Comparison of ENCODE assay signal across 8 cellular contexts in genomic region chr6:30955367-30956042, GRCh38. TPM values are rescaled to one million over a fixed set of nuclear protein-coding genes. Genes with fewer than 3 reads are reported as not detected.
DNase-seq lines count a peak whose midpoint lies in the region; ATAC-seq and TF ChIP-seq lines count a peak whose summit lies in the region.

No MANE protein-coding gene starts in this region.

- peak overlapping the region; percentile 78 for H3K4me3 Mint-ChIP-seq in activated T-cell treated with anti-CD3 and anti-CD28 coated beads, Interleukin-2, amount 50 U/mL, for 4 hours
- peak overlapping the region; percentile 73 for H3K4me3 Mint-ChIP-seq in neural progenitor cell

- H3K27ac Mint-ChIP-seq in neural progenitor cell, result peak overlapping the region; percentile 72

- DNase-seq in CD1c-positive myeloid dendritic cell (ENCODE audit: extremely low spot score) (peak; percentile 91), H7 (peak; percentile 90), NOMO-1 (lab: John Stamatoyannopoulos, UW; ENCODE audit: unreplicated experiment in 2 of 2) (peak; percentile 53 to 54), fibroblast of the aortic adventitia (ENCODE audit: low read depth) (no peak), neural progenitor cell (ENCODE audit: low spot score) (peak; percentile 86), stomach (peak; percentile 66), cerebellum (ENCODE audit: low spot score) (no peak)
- peak; percentile 59 for DNase-seq in activated T-cell treated with anti-CD3 and anti-CD28 coated beads, Interleukin-2, amount 50 U/mL, for 4 hours

- TF ChIP-seq CTCF in fibroblast of the aortic adventitia (IDR thresholded peaks at IDR 0.05; ENCODE audit: insufficient read depth, low read length) (no peak), neural progenitor cell (IDR thresholded peaks at IDR 0.05) (no peak), stomach (IDR thresholded peaks at IDR 0.05) (no peak)

- H4K20me1 ChIP-seq in neural progenitor cell (ENCODE audit: low read depth), result no peaks in the 10 kb centered on the region

- H3K79me2 ChIP-seq in neural progenitor cell (ENCODE audit: low read depth), result no peaks in the 10 kb centered on the region

- H3K36me3 ChIP-seq in H7 (replicated peaks; ENCODE audit: control insufficient read depth, insufficient read depth, low read length) (no peaks in the 10 kb centered on the region), neural progenitor cell (no peaks in the 10 kb centered on the region), stomach (peaks cover 0 to 7% (median 0%) of the 10 kb centered on the region in 4 donors)

- ATAC-seq in activated T-cell treated with anti-CD3 and anti-CD28 coated beads, Interleukin-2, amount 50 U/mL, for 4 hours, result peak; percentile 94 to 97

- no peaks in the 10 kb centered on the region for H3K9me3 Mint-ChIP-seq in activated T-cell treated with anti-CD3 and anti-CD28 coated beads, Interleukin-2, amount 50 U/mL, for 4 hours
- H3K9me3 Mint-ChIP-seq in neural progenitor cell, result peaks cover 13% of the 10 kb centered on the region

- peaks cover 14% of the 10 kb centered on the region for H3K4me1 ChIP-seq in neural progenitor cell
- peaks cover 3 to 18% (median 14%) of the 10 kb centered on the region in 4 donors for H3K4me1 ChIP-seq in stomach

- no peak for TF ChIP-seq POLR2A in stomach (IDR thresholded peaks at IDR 0.05)

- H3K36me3 Mint-ChIP-seq in activated T-cell treated with anti-CD3 and anti-CD28 coated beads, Interleukin-2, amount 50 U/mL, for 4 hours (ENCODE audit: insufficient read depth), result no peaks in the 10 kb centered on the region
- H3K36me3 Mint-ChIP-seq in neural progenitor cell, result no peaks in the 10 kb centered on the region

- H3F3A ChIP-seq in neural progenitor cell (ENCODE audit: low read depth), result peaks cover 17% of the 10 kb centered on the region

- H3K4me3 ChIP-seq in H7 (ENCODE audit: insufficient read depth, low read depth, low read length) (peak overlapping the region; percentile 46), fibroblast of the aortic adventitia (ENCODE audit: low read depth, low read length) (peak overlapping the region; percentile 17), neural progenitor cell (peak overlapping the region; percentile 46), stomach (peak overlapping the region; percentile 41 to 51 (median 44))

- H3K9ac ChIP-seq in neural progenitor cell, result no peak overlapping the region

- no peak overlapping the region for H3K27ac ChIP-seq in neural progenitor cell
- peak overlapping the region in 4 of 5 donors; percentile 33 to 69 (median 57) for H3K27ac ChIP-seq in stomach

- intact Hi-C loops in stomach (cut with DNase I; ENCODE audit: low total_unique reads), result no loop called here

- peak overlapping the region; percentile 43 for H2AFZ ChIP-seq in neural progenitor cell (replicated peaks)

- H3K4me2 ChIP-seq in neural progenitor cell, result peak overlapping the region; percentile 79

- peaks cover 15% of the 10 kb centered on the region for H3K4me1 Mint-ChIP-seq in activated T-cell treated with anti-CD3 and anti-CD28 coated beads, Interleukin-2, amount 50 U/mL, for 4 hours (ENCODE audit: low read depth)
- H3K4me1 Mint-ChIP-seq in neural progenitor cell, result peaks cover 23% of the 10 kb centered on the region

- no peaks in the 10 kb centered on the region for H3K9me3 ChIP-seq in neural progenitor cell (ENCODE audit: low read depth)
- no peaks in the 10 kb centered on the region for H3K9me3 ChIP-seq in stomach

- H3K27me3 Mint-ChIP-seq in activated T-cell treated with anti-CD3 and anti-CD28 coated beads, Interleukin-2, amount 50 U/mL, for 4 hours (ENCODE audit: low read depth), result peaks cover 18% of the 10 kb centered on the region
- peaks cover 13% of the 10 kb centered on the region for H3K27me3 Mint-ChIP-seq in neural progenitor cell (ENCODE audit: insufficient read depth, low read depth)

- TF ChIP-seq EP300 in stomach (IDR thresholded peaks at IDR 0.05), result no peak

- WGBS in stomach, 5 donors, result 4 to 17% (median 6%) methylated on average over 18 to 46 of the region's 46 CpGs

- H3K27me3 ChIP-seq in H7 (ENCODE audit: control insufficient read depth, insufficient read depth, low read length), result peaks cover 12% of the 10 kb centered on the region
- peaks cover 48% of the 10 kb centered on the region for H3K27me3 ChIP-seq in neural progenitor cell
- peaks cover 0 to 29% (median 6%) of the 10 kb centered on the region in 3 donors for H3K27me3 ChIP-seq in stomach

RNA-seq across cellular contexts. Expression of gene MUCL3, which starts 14.7 kb away (rescaled TPM):
- total RNA-seq in H7 (2014; rRNA removed; shearing (Covaris generic)), result not detected in 2 replicates
- total RNA-seq in activated T-cell treated with anti-CD3 and anti-CD28 coated beads, Interleukin-2, amount 50 U/mL, for 4 hours, result under 1 TPM in 1 of 3 donors, not detected in 2; 0.03 TPM
- total RNA-seq in fibroblast of the aortic adventitia (ENCODE audit: low replicate concordance), result under 0.01 TPM in 1 of 2 replicates, not detected in the other
- 0.03 TPM in 1 of 2 replicates, not detected in the other for total RNA-seq in neural progenitor cell (ENCODE audit: low replicate concordance)
- total RNA-seq in stomach, result 100 to 1,000 TPM in 3 of 5 donors, 10 to 100 TPM in 1, under 1 TPM in 1; 0.87 to 346 (median 168) TPM
- polyA plus RNA-seq in stomach, result 10 to 100 TPM; 17.5 to 83.3 (median 39.6) TPM
- not detected for total RNA-seq in cerebellum

RNA-seq across cellular contexts. Expression of gene SFTA2, which starts 23.5 kb away (rescaled TPM):
- total RNA-seq in H7 (2014; rRNA removed; shearing (Covaris generic)), result not detected in 2 replicates
- total RNA-seq in activated T-cell treated with anti-CD3 and anti-CD28 coated beads, Interleukin-2, amount 50 U/mL, for 4 hours, result under 1 TPM in 1 of 3 donors, not detected in 2; 0.28 TPM
- total RNA-seq in fibroblast of the aortic adventitia (ENCODE audit: low replicate concordance), result not detected in 2 replicates
- total RNA-seq in neural progenitor cell (ENCODE audit: low replicate concordance), result not detected in 2 replicates
- 10 to 100 TPM in 1 of 5 donors, 1 to 10 TPM in 1, not detected in 3; 2.8 to 15.2 TPM for total RNA-seq in stomach
- polyA plus RNA-seq in stomach, result 10 to 100 TPM; 10.2 to 94.7 (median 44.1) TPM
- not detected for total RNA-seq in cerebellum

RNA-seq across cellular contexts. Expression of gene MUC21, which starts 28.0 kb away (rescaled TPM):
- total RNA-seq in H7 (2014; rRNA removed; shearing (Covaris generic)), result not detected in 2 replicates
- not detected for total RNA-seq in activated T-cell treated with anti-CD3 and anti-CD28 coated beads, Interleukin-2, amount 50 U/mL, for 4 hours
- not detected in 2 replicates for total RNA-seq in fibroblast of the aortic adventitia (ENCODE audit: low replicate concordance)
- total RNA-seq in neural progenitor cell (ENCODE audit: low replicate concordance), result not detected in 2 replicates
- 1 to 10 TPM in 2 of 5 donors, under 1 TPM in 2, not detected in 1; 0.18 to 4.9 (median 1.2) TPM for total RNA-seq in stomach
- 100 to 1,000 TPM in 1 of 3 donors, 1 to 10 TPM in 2; 1.2 to 131 (median 1.6) TPM for polyA plus RNA-seq in stomach
- not detected for total RNA-seq in cerebellum

RNA-seq across cellular contexts. Expression of gene VARS2, which starts 41.5 kb away (rescaled TPM):
- 54.4 and 60.5 TPM in 2 replicates for total RNA-seq in H7 (2014; rRNA removed; shearing (Covaris generic))
- 10 to 100 TPM; 73.6 to 95.1 (median 79.3) TPM for total RNA-seq in activated T-cell treated with anti-CD3 and anti-CD28 coated beads, Interleukin-2, amount 50 U/mL, for 4 hours
- total RNA-seq in fibroblast of the aortic adventitia (ENCODE audit: low replicate concordance) (15.6 and 18.5 TPM in 2 replicates), neural progenitor cell (ENCODE audit: low replicate concordance) (21.5 and 64.6 TPM in 2 replicates), stomach (10 to 100 TPM in 4 of 5 donors, 1 to 10 TPM in 1; 1.2 to 61.6 (median 22.7) TPM), cerebellum (49.5 TPM)
- 10 to 100 TPM; 17.9 to 21.8 (median 18.5) TPM for polyA plus RNA-seq in stomach

RNA-seq across cellular contexts. Expression of gene GTF2H4, which starts 47.5 kb away (rescaled TPM):
- 30.5 and 30.9 TPM in 2 replicates for total RNA-seq in H7 (2014; rRNA removed; shearing (Covaris generic))
- total RNA-seq in activated T-cell treated with anti-CD3 and anti-CD28 coated beads, Interleukin-2, amount 50 U/mL, for 4 hours, result 10 to 100 TPM; 69.6 to 74.0 (median 73.8) TPM
- 3.8 and 12.7 TPM in 2 replicates for total RNA-seq in fibroblast of the aortic adventitia (ENCODE audit: low replicate concordance)
- total RNA-seq in neural progenitor cell (ENCODE audit: low replicate concordance), result 29.2 and 50.0 TPM in 2 replicates
- 10 to 100 TPM in 2 of 5 donors, 1 to 10 TPM in 3; 3.9 to 67.4 (median 8.1) TPM for total RNA-seq in stomach
- 10 to 100 TPM; 15.3 to 29.6 (median 17.6) TPM for polyA plus RNA-seq in stomach
- 39.6 TPM for total RNA-seq in cerebellum

Comparison
In these comparisons a context has a peak if more than half of its experiments do, and no peak if none do; other contexts are left out.
1. DNase-seq: peak in CD1c-positive myeloid dendritic cell (single experiment), H7 (single experiment), NOMO-1 (2 of 2), activated T-cell treated with anti-CD3 and anti-CD28 coated beads, Interleukin-2, amount 50 U/mL, for 4 hours (single experiment), neural progenitor cell (single experiment) and stomach (single experiment); none in fibroblast of the aortic adventitia (single experiment) and cerebellum (single experiment).
2. Peak in every context shown above with its lines, with median percentiles within 50 percentile points of each other: H3K4me3 ChIP-seq.